ENCODE assay signal across 22 cellular contexts in the genomic region with DNA sequence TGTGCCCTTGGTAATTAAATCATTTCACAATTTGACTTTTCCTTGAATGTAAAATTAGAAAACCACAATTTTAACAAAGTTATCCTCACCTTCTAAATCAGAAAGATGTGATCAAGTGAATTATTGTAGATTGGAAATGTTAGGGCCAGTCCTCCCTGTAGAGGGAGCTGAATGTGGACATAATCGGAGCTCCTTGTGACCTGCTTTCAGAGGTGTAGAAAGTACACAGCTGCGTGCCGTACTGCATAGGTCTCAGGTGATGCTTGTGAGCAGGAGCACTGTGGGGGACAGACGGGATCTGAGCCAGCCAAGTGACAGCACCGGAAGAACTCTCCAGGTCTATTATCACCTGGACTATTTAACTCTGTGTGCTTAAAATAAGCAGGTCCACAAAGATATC.
DNase-seq lines count a peak whose midpoint lies in the region; ATAC-seq, FAIRE-seq and TF ChIP-seq lines count a peak whose summit lies in the region.
"Had no signal": no experiment of that assay in that cellular context is flagged by ENCODE, and none has a peak within 500 bp of the region (broad histone marks: within the 10 kb centered on the region; RNA-seq: fewer than 3 reads in every experiment).

No MANE protein-coding gene starts in this region.

- TF ChIP-seq RAD21 in HepG2 (CRISPR knock-in tag; IDR thresholded peaks at IDR 0.05), result no peak

- no peak for TF ChIP-seq POLR2A in HepG2 (IDR thresholded peaks at IDR 0.05; ENCODE audit: insufficient read depth in 1 of 2, low read depth in 2 of 2, low read length in 2 of 2)
- no peak for TF ChIP-seq POLR2A in right lobe of liver (IDR thresholded peaks at IDR 0.05)

- in situ Hi-C loops in HepG2 (cut with HindIII; ENCODE audit: extremely low pct_ligation_motif_present, low pct_unique_long_range_greater_than_20kb), result no loop called here

- no peak for TF ChIP-seq CTCF in HepG2 (CRISPR knock-in tag; IDR thresholded peaks at IDR 0.05)
- no peak for TF ChIP-seq CTCF in right lobe of liver (IDR thresholded peaks at IDR 0.05)
- TF ChIP-seq CTCF in choroid plexus epithelial cell (conservative IDR thresholded peaks at IDR 0.05; ENCODE audit: low read depth, low read length), result peak; percentile 24

- H3K9ac ChIP-seq in HepG2 (ENCODE audit: insufficient read depth, low read depth, low read length), result no peak overlapping the region
- H3K9ac ChIP-seq: BLaER1 had no signal

- H3K9me3 ChIP-seq in HepG2 (ENCODE audit: low read length) (peaks cover 32% of the 10 kb centered on the region), right lobe of liver (no peaks in the 10 kb centered on the region), small intestine (ENCODE audit: control insufficient read depth, low read depth) (no peaks in the 10 kb centered on the region)
- H3K9me3 ChIP-seq: BLaER1 had no signal

- intact Hi-C loops in HepG2 (cut with micrococcal nuclease; ENCODE audit: unreplicated experiment) (loop anchor here (1.0 kb wide), 1 partner anchor 138 kb away; no protein-coding TSS in a partner anchor), right lobe of liver (cut with DNase I) (no loop called here)

- FAIRE-seq in HepG2 (lab: Jason Lieb, UNC), result no peak
- no peak for FAIRE-seq in small intestine (lab: Jason Lieb, UNC)
- FAIRE-seq: GM12878, RCC 7860 had no signal

- H4K20me1 ChIP-seq in HepG2 (ENCODE audit: insufficient read depth, low read length), result no peaks in the 10 kb centered on the region
- H4K20me1 ChIP-seq: BLaER1 had no signal

- BruUV-seq in HepG2 (replicated peaks; lab: Mats Ljungman, UMichigan), result no TSS peak

- peak; percentile 4 for DNase-seq in HepG2 (ENCODE audit: low spot score)
- DNase-seq in right lobe of liver, result no peak
- DNase-seq in NCI-H69 (lab: John Stamatoyannopoulos, UW), result peak; percentile 8
- DNase-seq in choroid plexus epithelial cell (ENCODE audit: low read depth), result no peak
- peak; percentile 5 for DNase-seq in small intestine
- DNase-seq in SK-N-DZ (ENCODE audit: low spot score), result no peak
- DNase-seq in HPDE6-E6E7 (ENCODE audit: extremely low spot score), result no peak
- DNase-seq: activated CD4-positive, alpha-beta memory T cell treated with anti-CD3 and anti-CD28 coated beads, Interleukin-2, amount 10 ng/mL, durations not matched to agents 7 days and 5 days; activated CD4-positive, alpha-beta T cell treated with anti-CD3 and anti-CD28 coated beads for 1 hour; anterior cingulate cortex; IMR-90; mesenchymal stem cell; NCI-H1105; NCI-H2029; SIG-M5; stimulated activated naive CD4-positive, alpha-beta T cell treated with Interleukin-2 at 50 U/mL for 16 hours had no signal

- no peaks in the 10 kb centered on the region for H3K79me2 ChIP-seq in HepG2 (ENCODE audit: insufficient read depth, low read length)

- POLR2A ChIA-PET in HepG2 (lab: Yijun Ruan, JAX), result no interaction called here

- H3K36me3 ChIP-seq in HepG2 (replicated peaks in 1 of 2; ENCODE audit: control insufficient read depth in 1 of 2, insufficient read depth in 2 of 2, low read length in 2 of 2), result no peaks in the 10 kb centered on the region
- H3K36me3 ChIP-seq in right lobe of liver, result no peaks in the 10 kb centered on the region
- H3K36me3 ChIP-seq in small intestine (ENCODE audit: control insufficient read depth in 2 of 2, insufficient read depth in 2 of 2, low read length in 2 of 2), result no peaks in the 10 kb centered on the region
- H3K36me3 ChIP-seq: BLaER1 had no signal

- 23% methylated on average over 5 of the region's 5 CpGs for WGBS in HepG2 (ENCODE audit: low lambda C conversion rate)
- 24% methylated on average over 4 of the region's 5 CpGs for WGBS in right lobe of liver (ENCODE audit: insufficient coverage, low coverage, low lambda C conversion rate, missing lambda C conversion rate)
- 41 to 62% (median 55%) methylated on average over 5 of the region's 5 CpGs for WGBS in small intestine, 3 donors

- ATAC-seq in HepG2 (peak; percentile 57; the same call in 1 of the 3 replicates), right lobe of liver (no peak), HG03521 (IDR thresholded peaks at IDR 0.05; ENCODE audit: unreplicated experiment) (no peak)
- ATAC-seq: activated T-helper 17 cell treated with anti-CD3 and anti-CD28 coated beads, Interleukin-2, amount 50 U/mL, for 72 hours; GM12878; left lobe of liver had no signal

- TF ChIP-seq EP300 in HepG2 (IDR thresholded peaks at IDR 0.05; ENCODE audit: low read depth in 2 of 2, low read length in 2 of 2) (no peak), HepG2 (CRISPR knock-in tag; IDR thresholded peaks at IDR 0.05; ENCODE audit: borderline replicate concordance) (no peak)

- H3K4me1 ChIP-seq in HepG2 (ENCODE audit: insufficient read depth, low read length), result no peaks in the 10 kb centered on the region
- H3K4me1 ChIP-seq in right lobe of liver, result no peaks in the 10 kb centered on the region
- no peaks in the 10 kb centered on the region for H3K4me1 ChIP-seq in small intestine (ENCODE audit: control insufficient read depth in 2 of 2, insufficient read depth in 1 of 2, low read depth in 1 of 2, low read length in 1 of 2)
- H3K4me1 ChIP-seq: BLaER1 had no signal

- H3K4me3 ChIP-seq in HepG2 (replicated peaks in 1 of 3; ENCODE audit: insufficient read depth in 1 of 3, low read depth in 2 of 3, low read length in 3 of 3) (no peak overlapping the region), right lobe of liver (no peak overlapping the region), choroid plexus epithelial cell (ENCODE audit: low read depth, low read length) (no peak overlapping the region), small intestine (ENCODE audit: low read depth in 1 of 2, low read length in 2 of 2) (no peak overlapping the region)
- H3K4me3 ChIP-seq: BLaER1, GM12878 had no signal

- H3K27me3 ChIP-seq in HepG2 (ENCODE audit: control insufficient read depth in 1 of 2, insufficient read depth in 2 of 2, low read length in 2 of 2), result no peaks in the 10 kb centered on the region; a peak in 1 of 5 replicates
- H3K27me3 ChIP-seq in right lobe of liver, result no peaks in the 10 kb centered on the region
- H3K27me3 ChIP-seq in small intestine (ENCODE audit: control insufficient read depth in 2 of 2, insufficient read depth in 2 of 2, low read length in 2 of 2), result no peaks in the 10 kb centered on the region
- H3K27me3 ChIP-seq: BLaER1 had no signal

- CTCF ChIA-PET in HepG2 (lab: Yijun Ruan, JAX; ENCODE audit: low intra/inter-chr PET ratio, low total read pairs), result no interaction called here

- no peak overlapping the region for H3K27ac ChIP-seq in HepG2 (ENCODE audit: extremely low read length, insufficient read depth, low read length)
- no peak overlapping the region for H3K27ac ChIP-seq in right lobe of liver
- H3K27ac ChIP-seq in small intestine (ENCODE audit: low read depth in 1 of 2, low read length in 1 of 2), result no peak overlapping the region
- H3K27ac ChIP-seq: BLaER1 had no signal

- no peak overlapping the region for H3K4me2 ChIP-seq in HepG2 (ENCODE audit: low read depth, low read length)
- H3K4me2 ChIP-seq: BLaER1 had no signal

- no peak overlapping the region for H2AFZ ChIP-seq in HepG2 (ENCODE audit: low read length)

TF ChIP-seq in HepG2, 621 proteins besides CTCF, POLR2A, EP300 and RAD21:
- TF ChIP-seq, protein P1, sequence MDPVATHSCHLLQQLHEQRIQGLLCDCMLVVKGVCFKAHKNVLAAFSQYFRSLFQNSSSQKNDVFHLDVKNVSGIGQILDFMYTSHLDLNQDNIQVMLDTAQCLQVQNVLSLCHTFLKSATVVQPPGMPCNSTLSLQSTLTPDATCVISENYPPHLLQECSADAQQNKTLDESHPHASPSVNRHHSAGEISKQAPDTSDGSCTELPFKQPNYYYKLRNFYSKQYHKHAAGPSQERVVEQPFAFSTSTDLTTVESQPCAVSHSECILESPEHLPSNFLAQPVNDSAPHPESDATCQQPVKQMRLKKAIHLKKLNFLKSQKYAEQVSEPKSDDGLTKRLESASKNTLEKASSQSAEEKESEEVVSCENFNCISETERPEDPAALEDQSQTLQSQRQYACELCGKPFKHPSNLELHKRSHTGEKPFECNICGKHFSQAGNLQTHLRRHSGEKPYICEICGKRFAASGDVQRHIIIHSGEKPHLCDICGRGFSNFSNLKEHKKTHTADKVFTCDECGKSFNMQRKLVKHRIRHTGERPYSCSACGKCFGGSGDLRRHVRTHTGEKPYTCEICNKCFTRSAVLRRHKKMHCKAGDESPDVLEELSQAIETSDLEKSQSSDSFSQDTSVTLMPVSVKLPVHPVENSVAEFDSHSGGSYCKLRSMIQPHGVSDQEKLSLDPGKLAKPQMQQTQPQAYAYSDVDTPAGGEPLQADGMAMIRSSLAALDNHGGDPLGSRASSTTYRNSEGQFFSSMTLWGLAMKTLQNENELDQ (CRISPR knock-in tag; IDR thresholded peaks at IDR 0.05; ENCODE audit: borderline replicate concordance), result no peak
- no peak for TF ChIP-seq SPEN (CRISPR knock-in tag; IDR thresholded peaks at IDR 0.05; ENCODE audit: low read depth)
- peak; percentile 42; the same call in 1 of the 2 replicates for TF ChIP-seq STAG1 (CRISPR knock-in tag; IDR thresholded peaks at IDR 0.05)
- TF ChIP-seq RXRA (CRISPR knock-in tag; IDR thresholded peaks at IDR 0.05), result no peak
- TF ChIP-seq ZBTB20 (CRISPR knock-in tag; IDR thresholded peaks at IDR 0.05; ENCODE audit: borderline replicate concordance, low read depth), result no peak
TF ChIP-seq in HepG2: peak in this region for 1.

Comparison
In these comparisons a context has a peak if more than half of its experiments do, and no peak if none do; other contexts are left out.
1. DNase-seq: peak in HepG2 (single experiment), NCI-H69 (single experiment) and small intestine (single experiment); none in right lobe of liver (0 of 3), choroid plexus epithelial cell (single experiment), SK-N-DZ (single experiment) and HPDE6-E6E7 (single experiment).